In the genomic region with DNA sequence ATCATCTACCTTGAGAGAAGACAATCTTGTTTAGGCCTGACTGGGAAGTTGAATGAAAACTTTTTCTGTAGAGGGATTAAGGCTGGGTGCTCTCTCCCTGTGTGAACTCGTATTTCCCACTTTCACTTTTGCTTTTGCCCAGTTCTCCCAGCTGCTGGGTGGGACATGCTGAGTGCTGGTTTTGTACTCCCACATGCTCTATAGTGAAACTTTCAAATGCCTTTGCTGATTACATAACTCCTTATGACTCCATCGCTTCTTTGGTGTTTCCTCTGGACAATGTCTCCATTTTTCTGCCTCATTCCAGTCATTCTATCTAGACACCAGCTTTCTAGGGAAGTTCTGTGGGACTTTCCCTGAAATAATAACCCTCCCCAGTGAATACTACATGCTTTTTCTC, we compare ENCODE assay signal across 9 cellular contexts.
DNase-seq lines count a peak whose midpoint lies in the region; ATAC-seq and TF ChIP-seq lines count a peak whose summit lies in the region.
"Had no signal": no experiment of that assay in that cellular context is flagged by ENCODE, and none has a peak within 500 bp of the region (broad histone marks: within the 10 kb centered on the region; RNA-seq: fewer than 3 reads in every experiment).

No MANE protein-coding gene starts in this region.

- H3K27ac ChIP-seq in heart left ventricle (peak overlapping the region in 1 of 12 donors; percentile 44), thoracic aorta (no peak overlapping the region)
- H3K27ac ChIP-seq: SJCRH30 had no signal

- H3K27ac Mint-ChIP-seq in HFFc6 (no peak overlapping the region), natural killer cell (peak overlapping the region in 1 of 2 donors; percentile 76)

- H3K36me3 ChIP-seq in heart left ventricle (no peaks in the 10 kb centered on the region), thoracic aorta (no peaks in the 10 kb centered on the region)
- H3K36me3 ChIP-seq: SJCRH30 had no signal

- H3K9me3 ChIP-seq in heart left ventricle = no peaks in the 10 kb centered on the region
- no peaks in the 10 kb centered on the region for H3K9me3 ChIP-seq in thoracic aorta
- H3K9me3 ChIP-seq: SJCRH30 had no signal

- intact Hi-C loops in heart left ventricle (cut with DNase I) (loop anchor here (5.0 to 10.0 kb wide), 5 partner anchors 841 to 1141 kb away; a partner anchor contains a TSS), natural killer cell (cut with micrococcal nuclease) (loop anchor here (5.0 kb wide), 1 partner anchor 1138 kb away; no protein-coding TSS in a partner anchor)

- peaks cover 15% of the 10 kb centered on the region for H3K4me1 Mint-ChIP-seq in HFFc6 (ENCODE audit: low read depth)
- H3K4me1 Mint-ChIP-seq in natural killer cell = peaks cover 29 to 34% of the 10 kb centered on the region in 2 donors

- H3K4me3 Mint-ChIP-seq in HFFc6 (peak overlapping the region; percentile 48), natural killer cell (no peak overlapping the region)

- peaks cover 8% of the 10 kb centered on the region; the same call in 1 of the 2 replicates for H3K27me3 Mint-ChIP-seq in HFFc6 (ENCODE audit: insufficient read depth)
- H3K27me3 Mint-ChIP-seq in natural killer cell (ENCODE audit: low read depth in 2 of 2) = no peaks in the 10 kb centered on the region

- no peak overlapping the region for H3K4me3 ChIP-seq in GM12864 (ENCODE audit: low read depth, low read length)
- peak overlapping the region in 7 of 12 donors; percentile 14 to 35 (median 30) for H3K4me3 ChIP-seq in heart left ventricle
- peak overlapping the region; percentile 50 for H3K4me3 ChIP-seq in thoracic aorta
- H3K4me3 ChIP-seq: SJCRH30 had no signal

- H3K27me3 ChIP-seq in heart left ventricle = peaks cover 0 to 5% (median 0%) of the 10 kb centered on the region in 9 donors
- H3K27me3 ChIP-seq in thoracic aorta (replicated peaks; ENCODE audit: insufficient read depth) = no peaks in the 10 kb centered on the region
- H3K27me3 ChIP-seq: SJCRH30 had no signal

- H3K36me3 Mint-ChIP-seq in HFFc6 (ENCODE audit: low read depth) (no peaks in the 10 kb centered on the region), natural killer cell (no peaks in the 10 kb centered on the region)

- peak; percentile 69 to 93 (median 82) for ATAC-seq in heart left ventricle
- ATAC-seq in thoracic aorta (ENCODE audit: insufficient number of reproducible peaks, low FRiP score, low read depth) = peak; percentile 57
- ATAC-seq in natural killer cell = no peak

- 25 to 30% (median 25%) methylated on average over 2 of the region's 2 CpGs for whole genome bisulfite sequencing in heart left ventricle, 4 donors

- no peaks in the 10 kb centered on the region for H3K9me3 Mint-ChIP-seq in HFFc6
- no peaks in the 10 kb centered on the region for H3K9me3 Mint-ChIP-seq in natural killer cell

- H3K4me1 ChIP-seq in heart left ventricle (peaks cover 0 to 11% (median 0%) of the 10 kb centered on the region in 12 donors), thoracic aorta (ENCODE audit: control insufficient read depth in 1 of 2, low read depth in 2 of 2) (peaks cover 0 to 6% of the 10 kb centered on the region in 2 donors)
- H3K4me1 ChIP-seq: SJCRH30 had no signal

- peak; percentile 30 for DNase-seq in GM12864 (ENCODE audit: low read depth)
- DNase-seq in HFFc6 = peak; percentile 49
- peak; percentile 46 for DNase-seq in RPMI7951 (ENCODE audit: low read depth)
- DNase-seq in heart left ventricle = peak in 3 of 5 donors; percentile 30 to 38 (median 35)
- no peak for DNase-seq in thoracic aorta (ENCODE audit: low spot score)
- DNase-seq in NCI-H1930 (lab: John Stamatoyannopoulos, UW) = no peak
- DNase-seq in natural killer cell = no peak
- no peak for DNase-seq in C1 segment of cervical spinal cord (lab: John Stamatoyannopoulos, UW)

- no peak for TF ChIP-seq CTCF in GM12864 (IDR thresholded peaks at IDR 0.05; ENCODE audit: low read depth, low read length, missing control alignments)
- TF ChIP-seq CTCF in HFFc6 (IDR thresholded peaks at IDR 0.05) = no peak
- TF ChIP-seq CTCF in heart left ventricle (IDR thresholded peaks at IDR 0.05) = no peak
- TF ChIP-seq CTCF in thoracic aorta (IDR thresholded peaks at IDR 0.05) = no peak
- no peak for TF ChIP-seq CTCF in natural killer cell (IDR thresholded peaks at IDR 0.05)

- TF ChIP-seq POLR2A in heart left ventricle (IDR thresholded peaks at IDR 0.05) = no peak

Comparison
In these comparisons a context has a peak if more than half of its experiments do, and no peak if none do; other contexts are left out.
1. DNase-seq: peak in GM12864 (single experiment), HFFc6 (single experiment), RPMI7951 (single experiment) and heart left ventricle (3 of 5); none in thoracic aorta (single experiment), NCI-H1930 (0 of 2), natural killer cell (single experiment) and C1 segment of cervical spinal cord (0 of 14).
2. ATAC-seq: peak in heart left ventricle (4 of 4) and thoracic aorta (single experiment); none in natural killer cell (0 of 3).